Comparison of ENCODE assay signal across 10 cellular contexts in the genomic region with DNA sequence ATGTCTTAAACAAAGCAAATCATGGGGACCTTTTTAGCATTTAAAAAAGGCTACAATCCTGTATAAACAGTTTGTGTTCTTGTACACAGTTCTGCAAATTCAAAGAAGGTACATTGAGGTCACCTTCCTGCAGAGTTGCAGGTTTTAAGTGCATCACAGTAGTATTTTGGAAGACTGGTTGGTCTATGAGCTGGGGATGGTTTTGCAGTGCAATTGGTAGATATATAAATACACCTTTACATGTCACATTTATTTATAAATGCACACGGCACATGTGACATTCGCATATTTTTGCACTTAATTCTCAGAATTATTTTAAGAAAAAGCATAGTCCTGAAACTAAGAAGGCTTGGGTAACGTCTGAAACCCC. TPM values are rescaled to one million over a fixed set of nuclear protein-coding genes. Genes with fewer than 3 reads are reported as not detected.
DNase-seq lines count a peak whose midpoint lies in the region; ATAC-seq and TF ChIP-seq lines count a peak whose summit lies in the region.
"Had no signal": no experiment of that assay in that cellular context is flagged by ENCODE, and none has a peak within 500 bp of the region (broad histone marks: within the 10 kb centered on the region; RNA-seq: fewer than 3 reads in every experiment).

No MANE protein-coding gene starts in this region.

- peaks cover 28% of the 10 kb centered on the region for H3K36me3 Mint-ChIP-seq in activated CD8-positive, alpha-beta T cell treated with anti-CD3 and anti-CD28 coated beads, Interleukin-2, amount 10 ng/mL, durations not matched to agents 7 days and 5 days (ENCODE audit: low read depth)

- H3K9me3 Mint-ChIP-seq in activated CD8-positive, alpha-beta T cell treated with anti-CD3 and anti-CD28 coated beads, Interleukin-2, amount 10 ng/mL, durations not matched to agents 7 days and 5 days (ENCODE audit: insufficient read depth), result peaks cover 8% of the 10 kb centered on the region

- H3K27ac Mint-ChIP-seq in activated CD8-positive, alpha-beta T cell treated with anti-CD3 and anti-CD28 coated beads, Interleukin-2, amount 10 ng/mL, durations not matched to agents 7 days and 5 days, result peak overlapping the region; percentile 90

- CTCF ChIA-PET in activated CD8-positive, alpha-beta T cell treated with anti-CD3 and anti-CD28 coated beads, Interleukin-2, amount 10 ng/mL, durations not matched to agents 7 days and 5 days (lab: Charles Lee), result interaction anchor here (0.6 to 2.6 kb wide), 20 partner anchors 10 to 113 kb away, joined by 3 to 10 read pairs (median 3); no protein-coding TSS in a partner anchor

- H3K4me3 Mint-ChIP-seq in activated CD8-positive, alpha-beta T cell treated with anti-CD3 and anti-CD28 coated beads, Interleukin-2, amount 10 ng/mL, durations not matched to agents 7 days and 5 days, result peak overlapping the region; percentile 91

- no peaks in the 10 kb centered on the region for H3K9me3 ChIP-seq in thoracic aorta

- H3K4me3 ChIP-seq in thoracic aorta, result peak overlapping the region; percentile 95

- peaks cover 34% of the 10 kb centered on the region for H3K4me1 Mint-ChIP-seq in activated CD8-positive, alpha-beta T cell treated with anti-CD3 and anti-CD28 coated beads, Interleukin-2, amount 10 ng/mL, durations not matched to agents 7 days and 5 days (ENCODE audit: low read depth)

- POLR2A ChIA-PET in activated CD8-positive, alpha-beta T cell treated with anti-CD3 and anti-CD28 coated beads, Interleukin-2, amount 10 ng/mL, durations not matched to agents 7 days and 5 days (lab: Charles Lee), result interaction anchor here (0.7 to 2.6 kb wide), 11 partner anchors 28 to 200 kb away, joined by 3 to 11 read pairs (median 5); no protein-coding TSS in a partner anchor

- no peak for TF ChIP-seq CTCF in thoracic aorta (IDR thresholded peaks at IDR 0.05)

- peak; percentile 30 for DNase-seq in activated CD8-positive, alpha-beta memory T cell treated with anti-CD3 and anti-CD28 coated beads, Interleukin-2, amount 50 U/mL, for 48 hours
- DNase-seq in activated CD8-positive, alpha-beta memory T cell treated with anti-CD3 and anti-CD28 coated beads, Interleukin-2, amount 50 U/mL, for 4 hours, result no peak
- no peak for DNase-seq in activated CD8-positive, alpha-beta T cell treated with anti-CD3 and anti-CD28 coated beads, Interleukin-2, amount 10 ng/mL, durations not matched to agents 7 days and 5 days
- DNase-seq in thoracic aorta (ENCODE audit: low spot score), result no peak
- DNase-seq: H7, NCI-H2227 treated with DMSO at 0.1 percent for 48 hours had no signal

- peaks cover 24 to 36% of the 10 kb centered on the region in 2 donors for H3K4me1 ChIP-seq in thoracic aorta (ENCODE audit: control insufficient read depth in 1 of 2, low read depth in 2 of 2)

- no peaks in the 10 kb centered on the region for H3K36me3 ChIP-seq in thoracic aorta

- no peaks in the 10 kb centered on the region for H3K27me3 Mint-ChIP-seq in activated CD8-positive, alpha-beta T cell treated with anti-CD3 and anti-CD28 coated beads, Interleukin-2, amount 10 ng/mL, durations not matched to agents 7 days and 5 days (ENCODE audit: low read depth)

- peak overlapping the region; percentile 43 for H3K27ac ChIP-seq in layer of hippocampus (ENCODE audit: low read depth, low read length)
- peak overlapping the region; percentile 87 to 92 for H3K27ac ChIP-seq in thoracic aorta

- peak; percentile 2 for ATAC-seq in activated CD8-positive, alpha-beta T cell treated with anti-CD3 and anti-CD28 coated beads, Interleukin-2, amount 10 ng/mL, durations not matched to agents 7 days and 5 days
- ATAC-seq in thoracic aorta (ENCODE audit: insufficient number of reproducible peaks, low FRiP score, low read depth) (no peak), HG02642 (IDR thresholded peaks at IDR 0.05; ENCODE audit: poor library complexity, unreplicated experiment) (no peak), HG02798 (IDR thresholded peaks at IDR 0.05; ENCODE audit: poor library complexity, unreplicated experiment) (no peak), GM18498 (IDR thresholded peaks at IDR 0.05; ENCODE audit: unreplicated experiment) (no peak)

- H3K27me3 ChIP-seq in layer of hippocampus (ENCODE audit: control insufficient read depth, insufficient read depth, low read length) (no peaks in the 10 kb centered on the region), thoracic aorta (replicated peaks; ENCODE audit: insufficient read depth) (no peaks in the 10 kb centered on the region)

RNA-seq across cellular contexts. Expression of gene ITPKB, which starts 0.6 kb away (rescaled TPM):
- total RNA-seq in activated CD8-positive, alpha-beta T cell treated with anti-CD3 and anti-CD28 coated beads, Interleukin-2, amount 10 ng/mL, durations not matched to agents 7 days and 5 days, result 10 to 100 TPM; 47.0 to 47.4 TPM
- total RNA-seq in thoracic aorta, result 10 to 100 TPM; 26.9 to 28.4 TPM
